In the genomic region with DNA sequence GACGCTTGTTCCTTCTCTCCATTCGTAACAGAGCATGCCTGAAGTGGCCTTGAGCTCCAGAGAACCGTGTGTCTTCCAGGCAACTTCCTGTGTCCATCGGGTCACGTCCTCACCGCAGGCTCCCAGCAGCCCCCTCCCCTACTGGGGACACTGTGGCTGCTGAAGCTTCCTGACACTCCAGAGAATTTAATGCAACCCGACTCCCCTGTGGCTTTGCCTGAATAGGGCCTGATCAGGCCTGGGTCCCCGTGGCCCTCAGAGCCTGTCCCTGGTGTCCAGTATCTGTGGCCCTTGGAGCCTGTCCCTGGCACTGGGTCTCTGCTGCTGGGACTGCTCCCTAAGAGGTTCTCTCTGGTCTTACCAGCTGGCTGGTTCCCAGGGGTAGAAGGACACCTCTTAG, we compare ENCODE assay signal across 25 cellular contexts.
DNase-seq lines count a peak whose midpoint lies in the region; ATAC-seq and TF ChIP-seq lines count a peak whose summit lies in the region.
"Had no signal": no experiment of that assay in that cellular context is flagged by ENCODE, and none has a peak within 500 bp of the region (broad histone marks: within the 10 kb centered on the region; RNA-seq: fewer than 3 reads in every experiment).

No MANE protein-coding gene starts in this region.

- ATAC-seq in GM19395 (IDR thresholded peaks at IDR 0.05; ENCODE audit: unreplicated experiment), result no peak
- ATAC-seq: activated CD8-positive, alpha-beta memory T cell treated with anti-CD3 and anti-CD28 coated beads, Interleukin-2, amount 10 ng/mL, durations not matched to agents 7 days and 5 days; CD8-positive, alpha-beta T cell; T-cell had no signal

- H3K9me3 ChIP-seq in H9 (ENCODE audit: control insufficient read depth, low read depth, low read length) (no peaks in the 10 kb centered on the region), neural progenitor cell (ENCODE audit: low read depth) (no peaks in the 10 kb centered on the region)
- H3K9me3 ChIP-seq: right lobe of liver, thyroid gland had no signal

- no peak overlapping the region for H3K4ac ChIP-seq in H9 (ENCODE audit: low read depth, low read length)

- H3K56ac ChIP-seq in H9 (ENCODE audit: insufficient read length, low read depth, low read length), result no peak overlapping the region

- H2BK15ac ChIP-seq in H9 (ENCODE audit: low read depth, low read length), result no peak overlapping the region

- H3K27ac ChIP-seq in H9 (ENCODE audit: insufficient read length, low read depth, low read length), result no peak overlapping the region
- no peak overlapping the region for H3K27ac ChIP-seq in neural progenitor cell
- H3K27ac ChIP-seq: SJCRH30 had no signal

- H3K36me3 Mint-ChIP-seq in H9 (ENCODE audit: insufficient read depth in 1 of 3, low read depth in 3 of 3) (no peaks in the 10 kb centered on the region), glutamatergic neuron (ENCODE audit: unreplicated experiment) (peaks cover 10% of the 10 kb centered on the region), neural progenitor cell (no peaks in the 10 kb centered on the region)
- H3K36me3 Mint-ChIP-seq: activated CD8-positive, alpha-beta memory T cell treated with anti-CD3 and anti-CD28 coated beads, Interleukin-2, amount 10 ng/mL, durations not matched to agents 7 days and 5 days; CD8-positive, alpha-beta T cell; T-cell had no signal

- no peak overlapping the region for H2BK5ac ChIP-seq in H9 (ENCODE audit: insufficient read length, low read length)

- TF ChIP-seq CTCF in H9 (conservative IDR thresholded peaks at IDR 0.05), result no peak
- no peak for TF ChIP-seq CTCF in glutamatergic neuron (IDR thresholded peaks at IDR 0.05; ENCODE audit: partially characterized antibody, unreplicated experiment)
- TF ChIP-seq CTCF in neural progenitor cell (IDR thresholded peaks at IDR 0.05), result no peak

- H2AFZ ChIP-seq in H9 (ENCODE audit: low read length), result no peak overlapping the region
- no peak overlapping the region for H2AFZ ChIP-seq in neural progenitor cell (replicated peaks)

- no CpG with 5 or more reads among the region's 8 CpGs for WGBS in H9 (ENCODE audit: extremely low coverage, insufficient read length, low lambda C conversion rate)

- no peaks in the 10 kb centered on the region for H3K23me2 ChIP-seq in H9 (ENCODE audit: insufficient read length, low read depth, low read length, poor library complexity, severe bottlenecking)

- no peak overlapping the region for H3K4me3 ChIP-seq in neural progenitor cell
- H3K4me3 ChIP-seq: right lobe of liver, SJCRH30, thyroid gland had no signal

- H3K79me2 ChIP-seq in H9 (ENCODE audit: insufficient read depth, low read length) (no peaks in the 10 kb centered on the region), neural progenitor cell (ENCODE audit: low read depth) (no peaks in the 10 kb centered on the region)

- H3K27ac Mint-ChIP-seq in H9 (peak overlapping the region in 2 of 3 experiments; percentile 61 to 65; a peak in 3 of 7 replicates), glutamatergic neuron (ENCODE audit: unreplicated experiment) (no peak overlapping the region), neural progenitor cell (peak overlapping the region; percentile 36)
- H3K27ac Mint-ChIP-seq: activated B cell treated with CpG ODN at 0.5 μM for 24 hours; activated CD8-positive, alpha-beta memory T cell treated with anti-CD3 and anti-CD28 coated beads, Interleukin-2, amount 10 ng/mL, durations not matched to agents 7 days and 5 days; CD8-positive, alpha-beta T cell; progenitor cell of endocrine pancreas; T-cell had no signal

- H3K23ac ChIP-seq in H9 (ENCODE audit: insufficient read length, low read depth, low read length), result no peak overlapping the region

- H3K79me1 ChIP-seq in H9 (ENCODE audit: insufficient read depth, low read depth, low read length, poor library complexity, severe bottlenecking), result no peaks in the 10 kb centered on the region

- peaks cover 25% of the 10 kb centered on the region in 2 experiments for H3K4me1 Mint-ChIP-seq in H9
- peaks cover 17% of the 10 kb centered on the region for H3K4me1 Mint-ChIP-seq in glutamatergic neuron (ENCODE audit: low read depth, unreplicated experiment)
- peaks cover 20% of the 10 kb centered on the region for H3K4me1 Mint-ChIP-seq in neural progenitor cell
- H3K4me1 Mint-ChIP-seq: activated B cell treated with CpG ODN at 0.5 μM for 24 hours had no signal

- DNase-seq in activated effector memory CD4-positive, alpha-beta T cell treated with anti-CD3 and anti-CD28 coated beads, Interleukin-2, amount 50 U/mL, for 16 hours, result peak; percentile 38
- DNase-seq in activated effector memory CD4-positive, alpha-beta T cell treated with Interleukin-2 at 50 U/mL for 16 hours, result no peak
- no peak for DNase-seq in H9
- peak; percentile 5 for DNase-seq in glutamatergic neuron
- DNase-seq in neural progenitor cell (ENCODE audit: low spot score), result no peak
- DNase-seq in SK-N-DZ (ENCODE audit: low spot score), result no peak
- no peak for DNase-seq in Ammon's horn (ENCODE audit: low spot score)
- DNase-seq: activated B cell treated with CpG ODN at 0.5 μM for 24 hours; activated CD4-positive, alpha-beta T cell treated with anti-CD3 and anti-CD28 coated beads, Interleukin-2, amount 50 U/mL, for 4 hours; activated CD8-positive, alpha-beta memory T cell treated with anti-CD3 and anti-CD28 coated beads, Interleukin-2, amount 10 ng/mL, durations not matched to agents 7 days and 5 days; activated naive CD4-positive, alpha-beta T cell treated with anti-CD3 and anti-CD28 coated beads, Interleukin-2, amount 50 U/mL, for 16 hours; activated T-cell treated with anti-CD3 and anti-CD28 coated beads, Interleukin-2, amount 50 U/mL, for 48 hours; AML-193; CD8-positive, alpha-beta T cell; GOT3; kidney glomerular epithelial cell; MM.1S; NCI-H82; SJCRH30; stimulated activated CD8-positive, alpha-beta memory T cell treated with anti-CD3 and anti-CD28 coated beads, Interleukin-4, amount 100 ng/mL, for 48 hours; T-cell; thyroid gland had no signal

- no peak overlapping the region for H2BK20ac ChIP-seq in H9 (ENCODE audit: low read depth, low read length, poor library complexity, severe bottlenecking)

- H3K27me3 ChIP-seq in H9 (ENCODE audit: insufficient read depth, low read length) (no peaks in the 10 kb centered on the region), neural progenitor cell (no peaks in the 10 kb centered on the region)
- H3K27me3 ChIP-seq: right lobe of liver, SJCRH30, thyroid gland had no signal

- H3K4me1 ChIP-seq in H9 (ENCODE audit: insufficient read depth, low read length) (peaks cover 3% of the 10 kb centered on the region; the same call in 1 of the 2 replicates), neural progenitor cell (no peaks in the 10 kb centered on the region)

- no peak overlapping the region for H2AK5ac ChIP-seq in H9 (ENCODE audit: insufficient read length, low read length)

- no peak overlapping the region for H4K91ac ChIP-seq in H9 (ENCODE audit: insufficient read length, low read depth, low read length)

- peaks cover 7% of the 10 kb centered on the region for H3K27me3 Mint-ChIP-seq in H9 (ENCODE audit: low read depth)
- peaks cover 15% of the 10 kb centered on the region for H3K27me3 Mint-ChIP-seq in glutamatergic neuron (ENCODE audit: unreplicated experiment)
- H3K27me3 Mint-ChIP-seq in neural progenitor cell (ENCODE audit: insufficient read depth, low read depth), result peaks cover 5% of the 10 kb centered on the region

- no peaks in the 10 kb centered on the region for H4K20me1 ChIP-seq in H9 (ENCODE audit: control insufficient read depth, insufficient read depth, insufficient read length)
- H4K20me1 ChIP-seq in neural progenitor cell (ENCODE audit: low read depth), result no peaks in the 10 kb centered on the region

- no peak overlapping the region for H2BK120ac ChIP-seq in H9 (ENCODE audit: low read depth, low read length, poor library complexity, severe bottlenecking)

- H3K4me2 ChIP-seq in H9 (ENCODE audit: insufficient read depth, insufficient read length, low read length), result no peak overlapping the region
- H3K4me2 ChIP-seq in neural progenitor cell, result no peak overlapping the region

- no peak overlapping the region for H4K5ac ChIP-seq in H9 (ENCODE audit: insufficient read length, low read depth, low read length)

- no peak overlapping the region for H3K9ac ChIP-seq in H9 (ENCODE audit: extremely low read depth, insufficient read length, low read length)
- H3K9ac ChIP-seq in neural progenitor cell, result no peak overlapping the region

- H3F3A ChIP-seq in neural progenitor cell (ENCODE audit: low read depth), result no peaks in the 10 kb centered on the region

- no peaks in the 10 kb centered on the region for H3K36me3 ChIP-seq in neural progenitor cell
- H3K36me3 ChIP-seq: right lobe of liver, SJCRH30, thyroid gland had no signal

- no peak overlapping the region for H2BK12ac ChIP-seq in H9 (ENCODE audit: insufficient read length, low read depth, low read length)

- H4K8ac ChIP-seq in H9 (replicated peaks; ENCODE audit: insufficient read length, low read depth, low read length), result no peak overlapping the region

- H3K9me3 Mint-ChIP-seq in H9, result peaks cover 3 to 4% of the 10 kb centered on the region in 2 experiments; a peak in 4 of 5 replicates
- peaks cover 11% of the 10 kb centered on the region for H3K9me3 Mint-ChIP-seq in glutamatergic neuron (ENCODE audit: unreplicated experiment)
- H3K9me3 Mint-ChIP-seq in neural progenitor cell, result peaks cover 2% of the 10 kb centered on the region
- H3K9me3 Mint-ChIP-seq: activated B cell treated with CpG ODN at 0.5 μM for 24 hours; CD8-positive, alpha-beta T cell; T-cell had no signal

- H3K18ac ChIP-seq in H9 (ENCODE audit: insufficient read length, low read depth, low read length), result no peak overlapping the region

- no peak overlapping the region for H3T11ph ChIP-seq in H9 (ENCODE audit: low read length)

- H3K14ac ChIP-seq in H9 (ENCODE audit: insufficient read depth, low read length), result no peak overlapping the region

- H3K4me3 Mint-ChIP-seq in H9 (no peak overlapping the region), glutamatergic neuron (ENCODE audit: unreplicated experiment) (no peak overlapping the region), neural progenitor cell (no peak overlapping the region)
- H3K4me3 Mint-ChIP-seq: activated B cell treated with CpG ODN at 0.5 μM for 24 hours; activated CD8-positive, alpha-beta memory T cell treated with anti-CD3 and anti-CD28 coated beads, Interleukin-2, amount 10 ng/mL, durations not matched to agents 7 days and 5 days; CD8-positive, alpha-beta T cell; T-cell had no signal

Comparison
In these comparisons a context has a peak if more than half of its experiments do, and no peak if none do; other contexts are left out.
1. DNase-seq: peak in activated effector memory CD4-positive, alpha-beta T cell treated with anti-CD3 and anti-CD28 coated beads, Interleukin-2, amount 50 U/mL, for 16 hours (single experiment) and glutamatergic neuron (single experiment); none in activated effector memory CD4-positive, alpha-beta T cell treated with Interleukin-2 at 50 U/mL for 16 hours (single experiment), H9 (single experiment), neural progenitor cell (single experiment), SK-N-DZ (single experiment) and Ammon's horn (single experiment).